In genomic region chr14:42927313-42927712, GRCh38 we compare ENCODE assay signal across 27 cellular contexts.
"Had no signal": no experiment of that assay in that cellular context is flagged by ENCODE, and none has a peak within 500 bp of the region (broad histone marks: within the 10 kb centered on the region; RNA-seq: fewer than 3 reads in every experiment).

No MANE protein-coding gene starts in this region.

- DNase-seq: islet precursor cell; left ventricle myocardium inferior; midbrain; mucosa of descending colon; naive thymus-derived CD4-positive, alpha-beta T cell; nucleus accumbens; pancreas; posterior cingulate gyrus; retina; right cardiac atrium; stimulated activated CD4-positive, alpha-beta T cell treated with anti-CD3 and anti-CD28 coated beads, Interleukin-12 subunit alpha, Interleukin-12 subunit beta, amount 100 ng/mL, for 4 hours; stimulated activated CD4-positive, alpha-beta T cell treated with anti-CD3 and anti-CD28 coated beads, Interleukin-15, amount 100 ng/mL, for 24 hours; stimulated activated CD4-positive, alpha-beta T cell treated with anti-CD3 and anti-CD28 coated beads, Interleukin-2, amount 100 ng/mL, for 24 hours; stimulated activated CD4-positive, alpha-beta T cell treated with anti-CD3 and anti-CD28 coated beads, Interleukin-4, amount 100 ng/mL, for 1 hour; stimulated activated naive B cell treated with anti-CD40 and anti-IgM and Interleukin-4, amounts not matched to agents 10 μg/mL and 1 μg/mL and 100 μg/mL, for 72 hours; stimulated activated naive CD8-positive, alpha-beta T cell treated with anti-CD3 and anti-CD28 coated beads, Interleukin-15, Interleukin-2, amounts not matched to agents 100 U/mL and 50 U/mL, for 24 hours; stomach; testis; thyroid gland; transverse colon; upper lobe of left lung had no signal

- H3K4me3 ChIP-seq: left ventricle myocardium inferior, lung, mucosa of descending colon, pancreas, prostate gland, skin epidermis, stomach, testis, thyroid gland, transverse colon, upper lobe of left lung, vagina had no signal

- ATAC-seq: mucosa of descending colon; naive thymus-derived CD4-positive, alpha-beta T cell; natural killer cell treated with Interleukin-12 subunit alpha and Interleukin-12 subunit beta and Interleukin-15 and Interleukin-18, amount 100 ng/mL, for 72 hours; pancreas; right cardiac atrium; sciatic nerve; stimulated activated naive B cell treated with anti-CD40 and anti-IgM and Interleukin-4, amounts not matched to agents 10 μg/mL and 1 μg/mL and 100 μg/mL, for 72 hours; stimulated activated naive CD8-positive, alpha-beta T cell treated with anti-CD3 and anti-CD28 coated beads, Interleukin-15, Interleukin-2, amounts not matched to agents 100 U/mL and 50 U/mL, for 24 hours had no signal
